Comparison of ENCODE assay signal across 7 cellular contexts in genomic region chr17:17710728-17711541, GRCh38. TPM values are rescaled to one million over a fixed set of nuclear protein-coding genes. Genes with fewer than 3 reads are reported as not detected.
DNase-seq lines count a peak whose midpoint lies in the region; ATAC-seq and TF ChIP-seq lines count a peak whose summit lies in the region.

No MANE protein-coding gene starts in this region.

- TF ChIP-seq CTCF in astrocyte of the spinal cord (IDR thresholded peaks at IDR 0.05; ENCODE audit: low read depth, low read length), result no peak
- TF ChIP-seq CTCF in tibial nerve (IDR thresholded peaks at IDR 0.05), result no peak

- H3K27me3 ChIP-seq in tibial nerve, result no peaks in the 10 kb centered on the region

- peak overlapping the region; percentile 9 to 79 (median 46) for H3K27ac ChIP-seq in tibial nerve

- TF ChIP-seq EP300 in tibial nerve (IDR thresholded peaks at IDR 0.05), result no peak

- no peaks in the 10 kb centered on the region for H3K9me3 ChIP-seq in tibial nerve

- peak; percentile 72 for DNase-seq in HS-5 (ENCODE audit: low read depth)
- DNase-seq in astrocyte of the spinal cord (ENCODE audit: low read depth, low spot score), result peak; percentile 87
- DNase-seq in kidney glomerular epithelial cell (lab: John Stamatoyannopoulos, UW), result peak; percentile 91
- no peak for DNase-seq in tibial nerve (ENCODE audit: low spot score in 2 of 2)
- no peak for DNase-seq in stimulated activated CD4-positive, alpha-beta T cell treated with anti-CD3 and anti-CD28 coated beads, Interleukin-1b, Interleukin-23, amount 100 ng/mL, for 48 hours
- no peak for DNase-seq in NCI-H345 treated with DMSO at 0.1 percent for 48 hours (lab: John Stamatoyannopoulos, UW; ENCODE audit: unreplicated experiment)

- no peak for TF ChIP-seq POLR2A in tibial nerve (IDR thresholded peaks at IDR 0.05)

- in situ Hi-C loops in astrocyte of the spinal cord (cut with HindIII; ENCODE audit: low sequenced_read_pairs), result no loop called here

- H3K4me3 ChIP-seq in astrocyte of the spinal cord (ENCODE audit: low read depth, low read length) (no peak overlapping the region), tibial nerve (no peak overlapping the region)

- H3K4me1 ChIP-seq in tibial nerve, result peaks cover 0 to 72% (median 40%) of the 10 kb centered on the region in 4 donors

- 44 to 55% methylated on average over 12 to 16 of the region's 16 CpGs for WGBS in tibial nerve, 2 donors

- H3K36me3 ChIP-seq in tibial nerve, result peaks cover 0 to 4% (median 0%) of the 10 kb centered on the region in 3 donors

- no peak for ATAC-seq in HG02938 (IDR thresholded peaks at IDR 0.05; ENCODE audit: unreplicated experiment)

RNA-seq across cellular contexts. Expression of gene RAI1, which starts 29.7 kb away (rescaled TPM):
- 10 to 100 TPM; 32.9 to 52.7 (median 45.9) TPM for total RNA-seq in tibial nerve

Comparison
In these comparisons a context has a peak if more than half of its experiments do, and no peak if none do; other contexts are left out.
1. DNase-seq: peak in HS-5 (single experiment), astrocyte of the spinal cord (single experiment) and kidney glomerular epithelial cell (single experiment); none in tibial nerve (0 of 2), stimulated activated CD4-positive, alpha-beta T cell treated with anti-CD3 and anti-CD28 coated beads, Interleukin-1b, Interleukin-23, amount 100 ng/mL, for 48 hours (single experiment) and NCI-H345 treated with DMSO at 0.1 percent for 48 hours (single experiment).